Comparison of ENCODE assay signal across 8 cellular contexts in genomic region chr10:110206988-110207804, GRCh38. TPM values are rescaled to one million over a fixed set of nuclear protein-coding genes. Genes with fewer than 3 reads are reported as not detected.
DNase-seq lines count a peak whose midpoint lies in the region; ATAC-seq and TF ChIP-seq lines count a peak whose summit lies in the region.

Gene MXI1, plus strand, starts transcription at chr10:110207605. Its CDS starts 204 bp downstream, at chr10:110207809.

- TF ChIP-seq POLR2A in adrenal gland (IDR thresholded peaks at IDR 0.05): peak; percentile 40 to 87

- peak within 1 kb of the TSS; percentile 50 to 69 (median 60) for H3K4me3 ChIP-seq in adrenal gland
- H3K4me3 ChIP-seq in neutrophil (ENCODE audit: low read depth in 1 of 2, low read length in 1 of 2): peak within 1 kb of the TSS; percentile 82 to 90

- peak; percentile 81 for DNase-seq in ELR (ENCODE audit: low read depth)
- peak; percentile 79 for DNase-seq in HT-29 (ENCODE audit: low spot score)
- peak; percentile 71 for DNase-seq in RPMI7951 (ENCODE audit: low read depth)
- peak; percentile 76 to 91 (median 82) for DNase-seq in adrenal gland
- DNase-seq in Right ventricle myocardium inferior (ENCODE audit: missing footprints): peak; percentile 91
- DNase-seq in NCI-H1048 (lab: John Stamatoyannopoulos, UW): no peak

- intact Hi-C loops in adrenal gland (cut with DNase I) (no loop called here), Right ventricle myocardium inferior (cut with DNase I) (no loop called here)

- no peaks in the 10 kb centered on the region for H3K36me3 ChIP-seq in adrenal gland (replicated peaks in 1 of 2)
- H3K36me3 ChIP-seq in neutrophil: no peaks in the 10 kb centered on the region

- TF ChIP-seq CTCF in adrenal gland (IDR thresholded peaks at IDR 0.05) (no peak), neutrophil (IDR thresholded peaks at IDR 0.05) (no peak)

- ATAC-seq in GM21528 (IDR thresholded peaks at IDR 0.05; ENCODE audit: low FRiP score, unreplicated experiment) (peak; percentile 46), Right ventricle myocardium inferior (peak; percentile 43)

- WGBS in adrenal gland, 4 donors: 3 to 4% (median 4%) methylated on average over 18 to 37 of the region's 37 CpGs

- H3K9me3 ChIP-seq in adrenal gland (replicated peaks in 1 of 3) (no peaks in the 10 kb centered on the region), neutrophil (no peaks in the 10 kb centered on the region)

- H3K4me1 ChIP-seq in adrenal gland (replicated peaks in 1 of 2) (peaks cover 0 to 13% of the 10 kb centered on the region in 2 donors), neutrophil (ENCODE audit: control insufficient read depth in 1 of 2, insufficient read depth in 1 of 2, low read depth in 1 of 2, low read length in 1 of 2) (peaks cover 24 to 39% of the 10 kb centered on the region in 2 experiments)

- H3K27me3 ChIP-seq in adrenal gland (no peaks in the 10 kb centered on the region), neutrophil (no peaks in the 10 kb centered on the region)

- peak within 1 kb of the TSS in 4 of 5 donors; percentile 91 to 98 (median 98) for H3K27ac ChIP-seq in adrenal gland
- peak within 1 kb of the TSS; percentile 97 for H3K27ac ChIP-seq in neutrophil

RNA-seq across cellular contexts. Expression of gene MXI1, which starts in this region (rescaled TPM):
- 18.1 and 19.8 TPM in 2 replicates for total RNA-seq in HT-29 (2014; rRNA removed; shearing (Covaris generic))
- total RNA-seq in RPMI7951 (2014; rRNA removed; shearing (Covaris generic)): 9.0 and 11.1 TPM in 2 replicates
- total RNA-seq in adrenal gland (10 to 100 TPM; 27.8 to 69.8 (median 45.1) TPM), Right ventricle myocardium inferior (69.1 TPM)
- 10 to 100 TPM; 22.6 to 33.8 (median 29.4) TPM for polyA plus RNA-seq in adrenal gland
